8 cellular contexts compared by ENCODE assay signal in the genomic region with DNA sequence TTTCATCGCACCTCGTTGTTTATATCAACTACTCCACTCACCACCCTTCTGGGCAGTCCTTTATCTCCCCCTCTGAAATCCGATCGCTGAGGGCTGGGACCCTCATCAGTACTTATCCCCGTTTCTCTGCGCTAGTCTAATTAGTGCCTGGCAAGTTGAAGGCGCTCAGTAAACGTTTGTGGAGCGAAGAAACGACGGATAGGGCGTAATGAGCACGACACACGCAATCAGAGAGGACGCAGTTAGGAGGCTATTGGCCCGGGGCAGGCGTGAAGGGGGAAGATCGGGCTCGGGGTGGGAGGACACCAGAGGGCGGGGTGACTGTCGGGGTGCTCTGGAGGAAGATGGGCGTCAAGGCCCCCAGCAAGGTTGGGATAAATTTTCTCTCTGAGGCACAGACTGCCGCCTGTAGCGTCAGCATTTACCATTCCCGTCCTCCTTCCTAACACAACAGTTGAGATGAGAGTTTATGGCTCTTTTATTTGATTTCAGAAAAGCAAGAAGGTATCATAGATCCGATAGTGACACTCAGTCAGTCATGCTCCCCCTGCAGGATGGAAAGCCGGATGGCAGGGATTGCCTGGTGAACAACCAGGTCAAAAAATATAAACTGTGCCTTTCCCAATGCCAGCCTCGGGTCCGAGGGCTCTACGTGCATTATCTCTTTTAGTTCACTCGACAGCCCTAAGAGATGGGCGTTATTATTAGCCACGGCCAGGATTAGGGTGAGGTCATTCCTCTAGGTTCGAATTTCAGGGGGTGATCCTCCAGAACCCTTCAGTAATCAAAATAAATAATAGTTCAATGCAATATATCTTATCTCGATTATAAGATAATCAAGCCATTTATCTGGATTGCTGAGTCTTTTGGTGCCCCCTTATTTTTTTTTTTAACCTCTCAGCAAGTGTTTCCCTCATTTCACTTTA.
DNase-seq lines count a peak whose midpoint lies in the region; ATAC-seq and FAIRE-seq lines count a peak whose summit lies in the region.

No MANE protein-coding gene starts in this region.

- H3K4me1 Mint-ChIP-seq in central memory CD8-positive, alpha-beta T cell = peaks cover 25% of the 10 kb centered on the region

- no peaks in the 10 kb centered on the region for H3K9me3 Mint-ChIP-seq in central memory CD8-positive, alpha-beta T cell

- H3K27ac Mint-ChIP-seq in central memory CD8-positive, alpha-beta T cell (ENCODE audit: low read depth) = peak overlapping the region; percentile 97

- peak; percentile 45 for ATAC-seq in HG02981 (IDR thresholded peaks at IDR 0.05; ENCODE audit: unreplicated experiment)
- peak; percentile 91 for ATAC-seq in central memory CD8-positive, alpha-beta T cell (replicated peaks; ENCODE audit: extremely low read depth, poor library complexity, severe bottlenecking)

- H3K36me3 Mint-ChIP-seq in central memory CD8-positive, alpha-beta T cell (ENCODE audit: insufficient read depth) = peaks cover 25% of the 10 kb centered on the region

- H3K27me3 Mint-ChIP-seq in central memory CD8-positive, alpha-beta T cell = no peaks in the 10 kb centered on the region

- FAIRE-seq in GM19239 (lab: Jason Lieb, UNC) = no peak

- DNase-seq in ELF-1 (ENCODE audit: low read depth, low spot score) (peak; percentile 66), NCI-H345 (lab: John Stamatoyannopoulos, UW) (peak; percentile 87), kidney glomerular epithelial cell (lab: John Stamatoyannopoulos, UW) (peak; percentile 50), GM19239 (ENCODE audit: insufficient read length, low spot score) (no peak)
- DNase-seq in activated CD4-positive, CD25-positive, alpha-beta regulatory T cell treated with anti-CD3 and anti-CD28 coated beads, Interleukin-2, amount 50 U/mL, for 72 hours = peak; percentile 66
- peak; percentile 73 to 82 for DNase-seq in central memory CD8-positive, alpha-beta T cell (ENCODE audit: low spot score in 2 of 2)
- DNase-seq in stimulated activated CD4-positive, alpha-beta T cell treated with anti-CD3 and anti-CD28 coated beads, Interleukin-15, amount 100 ng/mL, for 48 hours (ENCODE audit: low read depth in 2 of 2) = peak; percentile 74

- H3K4me3 Mint-ChIP-seq in central memory CD8-positive, alpha-beta T cell = peak overlapping the region; percentile 91
